Comparison of ENCODE assay signal across 12 cellular contexts in genomic region chr15:71374607-71375352, GRCh38.
DNase-seq lines count a peak whose midpoint lies in the region; ATAC-seq, FAIRE-seq and TF ChIP-seq lines count a peak whose summit lies in the region.
"Had no signal": no experiment of that assay in that cellular context is flagged by ENCODE, and none has a peak within 500 bp of the region (broad histone marks: within the 10 kb centered on the region; RNA-seq: fewer than 3 reads in every experiment).

No MANE protein-coding gene starts in this region.

- peak overlapping the region; percentile 84 for H3K27ac ChIP-seq in endothelial cell of umbilical vein (ENCODE audit: insufficient read depth, low read depth, low read length)
- H3K27ac ChIP-seq: gastrocnemius medialis had no signal

- no peaks in the 10 kb centered on the region for H3K79me2 ChIP-seq in endothelial cell of umbilical vein (ENCODE audit: control insufficient read depth, insufficient read depth, low read length)

- intact Hi-C loops in Right ventricle myocardium superior (cut with DNase I): no loop called here
- intact Hi-C loops in cardiac septum (cut with DNase I): no loop called here
- intact Hi-C loops in endothelial cell of umbilical vein (cut with micrococcal nuclease): loop anchor here (1.0 to 10.0 kb wide), 3 partner anchors 79 to 670 kb away; partner anchors contain the start of gene THSD4
- intact Hi-C loops in left colon (cut with DNase I, micrococcal nuclease): no loop called here

- H3K4me2 ChIP-seq in endothelial cell of umbilical vein (ENCODE audit: insufficient read depth, low read length): peak overlapping the region; percentile 64

- H2AFZ ChIP-seq in endothelial cell of umbilical vein (ENCODE audit: low read depth, low read length): peak overlapping the region; percentile 63

- H3K4me1 ChIP-seq in endothelial cell of umbilical vein (ENCODE audit: control insufficient read depth, extremely low read depth, insufficient read depth, low read length): peaks cover 30% of the 10 kb centered on the region
- H3K4me1 ChIP-seq: gastrocnemius medialis had no signal

- no peaks in the 10 kb centered on the region for H4K20me1 ChIP-seq in endothelial cell of umbilical vein (replicated peaks; ENCODE audit: control insufficient read depth, extremely low read depth, insufficient read depth, low read length)

- no peaks in the 10 kb centered on the region for H3K9me1 ChIP-seq in endothelial cell of umbilical vein (replicated peaks; ENCODE audit: control insufficient read depth, extremely low read depth, insufficient read depth, low read length)

- DNase-seq in Right ventricle myocardium superior (no peak), cardiac septum (ENCODE audit: low spot score) (no peak), endothelial cell of umbilical vein (ENCODE audit: low read depth, low spot score) (peak; percentile 79), left colon (no peak), NCI-H748 treated with DMSO at 0.1 percent for 48 hours (lab: John Stamatoyannopoulos, UW) (no peak), SW480 (ENCODE audit: low spot score) (no peak)
- DNase-seq in stimulated activated CD4-positive, alpha-beta T cell treated with anti-CD3 and anti-CD28 coated beads, Interleukin-2, amount 100 ng/mL, for 48 hours: no peak
- DNase-seq: activated CD4-positive, alpha-beta T cell treated with anti-CD3 and anti-CD28 coated beads for 36 hours; gastrocnemius medialis had no signal

- CTCF ChIA-PET in endothelial cell of umbilical vein (lab: Charles Lee): interaction anchor here (0.9 kb wide), 1 partner anchor 11 kb away, joined by 4 read pairs; no protein-coding TSS in a partner anchor

- BruUV-seq in endothelial cell of umbilical vein (replicated peaks; lab: Mats Ljungman, UMichigan): TSS peak; percentile 36

- H3K4me3 ChIP-seq in endothelial cell of umbilical vein (replicated peaks in 1 of 3; ENCODE audit: insufficient read depth in 1 of 3, low read depth in 1 of 3, low read length in 3 of 3): no peak overlapping the region
- H3K4me3 ChIP-seq: gastrocnemius medialis had no signal

- POLR2A ChIA-PET in endothelial cell of umbilical vein (lab: Charles Lee): no interaction called here

- no peaks in the 10 kb centered on the region for H3K27me3 ChIP-seq in endothelial cell of umbilical vein (ENCODE audit: control insufficient read depth in 2 of 2, insufficient read depth in 2 of 2, low read length in 2 of 2)
- H3K27me3 ChIP-seq: gastrocnemius medialis had no signal

- no peak for TF ChIP-seq CTCF in endothelial cell of umbilical vein (IDR thresholded peaks at IDR 0.05; ENCODE audit: extremely low read depth in 1 of 2, insufficient read depth in 1 of 2, low read depth in 1 of 2, low read length in 2 of 2)

- ATAC-seq in Right ventricle myocardium superior (ENCODE audit: poor library complexity): peak; percentile 47
- ATAC-seq in left colon: peak; percentile 80
- ATAC-seq in GM21381 (IDR thresholded peaks at IDR 0.05; ENCODE audit: unreplicated experiment): no peak
- ATAC-seq: activated CD4-positive, alpha-beta T cell treated with anti-CD3 and anti-CD28 coated beads for 36 hours; gastrocnemius medialis; natural killer cell treated with Interleukin-12 subunit alpha and Interleukin-12 subunit beta and Interleukin-15 and Interleukin-18, amount 100 ng/mL, for 72 hours had no signal

- no peaks in the 10 kb centered on the region for H3K36me3 ChIP-seq in endothelial cell of umbilical vein (ENCODE audit: control insufficient read depth in 2 of 2, extremely low read depth in 1 of 2, insufficient read depth in 2 of 2, low read length in 2 of 2)
- H3K36me3 ChIP-seq: gastrocnemius medialis had no signal

- H3K9ac ChIP-seq in endothelial cell of umbilical vein (replicated peaks; ENCODE audit: extremely low read depth, insufficient read depth, low read length): peak overlapping the region; percentile 32

- no peaks in the 10 kb centered on the region for H3K9me3 ChIP-seq in endothelial cell of umbilical vein (replicated peaks; ENCODE audit: control insufficient read depth, insufficient read depth, low read length)
- H3K9me3 ChIP-seq: gastrocnemius medialis had no signal

- FAIRE-seq in endothelial cell of umbilical vein (lab: Jason Lieb, UNC): peak; percentile 86
- FAIRE-seq: colon had no signal

- dilution Hi-C loops in endothelial cell of umbilical vein (cut with MboI; ENCODE audit: extremely low pct_ligation_motif_present, low sequenced_read_pairs): no loop called here

- TF ChIP-seq POLR2A in endothelial cell of umbilical vein (IDR thresholded peaks at IDR 0.05; ENCODE audit: low read depth, low read length): no peak

TF ChIP-seq in endothelial cell of umbilical vein, 7 proteins besides CTCF, POLR2A, EP300 and RAD21:
- TF ChIP-seq GATA2 (IDR thresholded peaks at IDR 0.05; ENCODE audit: insufficient read depth, insufficient read length, low read depth, low read length) (peak; percentile 18), FOS (IDR thresholded peaks at IDR 0.05; ENCODE audit: borderline replicate concordance, insufficient read depth, low read length) (peak; percentile 15), JUN (IDR thresholded peaks at IDR 0.05; ENCODE audit: borderline replicate concordance, insufficient read depth, insufficient read length, low read depth) (no peak), EZH2 (IDR thresholded peaks at IDR 0.05; ENCODE audit: borderline replicate concordance, low read depth, low read length, severe bottlenecking) (no peak)
